ENCODE assay signal across 10 cellular contexts in the genomic region with DNA sequence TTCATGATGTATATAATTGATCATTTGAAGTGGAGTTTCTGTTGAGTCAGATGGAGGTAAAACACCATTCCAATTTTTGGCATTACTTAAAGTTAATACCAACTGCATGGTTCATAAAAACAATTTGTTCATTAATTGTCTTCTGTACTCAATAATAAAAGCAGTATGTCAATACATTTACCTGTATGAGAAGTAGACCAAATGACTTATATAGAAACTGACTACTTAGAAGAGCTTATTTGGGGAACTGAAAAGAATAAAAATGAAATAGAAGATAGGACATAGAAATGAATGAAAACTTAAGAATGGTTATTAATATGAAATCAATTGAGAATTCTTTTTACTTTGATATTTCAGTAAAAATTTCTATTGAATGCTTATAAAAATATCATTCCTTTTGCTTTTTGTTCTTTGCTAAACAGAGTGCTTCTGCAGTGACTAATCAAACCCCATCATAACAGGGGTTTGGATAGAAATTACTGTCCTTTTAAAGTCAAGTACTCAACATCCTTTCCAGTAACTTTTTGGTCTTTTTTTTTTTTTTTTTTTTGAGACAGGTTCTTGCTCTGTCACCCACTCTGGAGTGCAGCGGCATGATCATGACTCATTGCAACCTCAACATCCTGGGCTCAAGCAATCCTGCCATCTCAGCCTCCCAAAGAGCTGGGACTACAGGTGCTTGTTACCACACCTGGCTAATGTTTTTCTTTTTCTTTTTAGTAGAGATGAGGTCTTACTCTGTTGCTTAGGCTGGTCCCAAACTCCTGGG. TPM values are rescaled to one million over a fixed set of nuclear protein-coding genes. Genes with fewer than 3 reads are reported as not detected.
DNase-seq lines count a peak whose midpoint lies in the region; ATAC-seq, FAIRE-seq and TF ChIP-seq lines count a peak whose summit lies in the region.
"Had no signal": no experiment of that assay in that cellular context is flagged by ENCODE, and none has a peak within 500 bp of the region (broad histone marks: within the 10 kb centered on the region; RNA-seq: fewer than 3 reads in every experiment).

No MANE protein-coding gene starts in this region.

- ATAC-seq in GM18502 (IDR thresholded peaks at IDR 0.05; ENCODE audit: poor library complexity, unreplicated experiment): peak; percentile 66
- ATAC-seq in HG03432 (IDR thresholded peaks at IDR 0.05; ENCODE audit: unreplicated experiment): peak; percentile 59
- ATAC-seq in activated T-cell treated with anti-CD3 and anti-CD28 coated beads, Interleukin-2, amount 50 U/mL, for 4 hours: peak; percentile 77 to 87

- peaks cover 9% of the 10 kb centered on the region for H3K4me1 Mint-ChIP-seq in activated T-cell treated with anti-CD3 and anti-CD28 coated beads, Interleukin-2, amount 50 U/mL, for 4 hours (ENCODE audit: low read depth)

- H3K36me3 ChIP-seq in small intestine (ENCODE audit: control insufficient read depth in 2 of 2, insufficient read depth in 2 of 2, low read length in 2 of 2) (no peaks in the 10 kb centered on the region), testis (ENCODE audit: low read depth, missing control alignments) (no peaks in the 10 kb centered on the region)
- H3K36me3 ChIP-seq: esophagus squamous epithelium had no signal

- H3K4me1 ChIP-seq in small intestine (ENCODE audit: control insufficient read depth in 2 of 2, insufficient read depth in 1 of 2, low read depth in 1 of 2, low read length in 1 of 2): no peaks in the 10 kb centered on the region
- H3K4me1 ChIP-seq in testis: no peaks in the 10 kb centered on the region

- TF ChIP-seq CTCF in GM10248 (IDR thresholded peaks at IDR 0.05; ENCODE audit: control extremely low read depth, extremely low read depth, low read depth, missing control alignments) (no peak), testis (IDR thresholded peaks at IDR 0.05) (no peak)

- TF ChIP-seq POLR2A in testis (IDR thresholded peaks at IDR 0.05): no peak

- 0 to 44% (median 33%) methylated on average over 1 of the region's 1 CpG for WGBS in small intestine, 3 donors
- 0% methylated on average over 1 of the region's 1 CpG for WGBS in testis, 2 donors

- H3K9me3 Mint-ChIP-seq in activated T-cell treated with anti-CD3 and anti-CD28 coated beads, Interleukin-2, amount 50 U/mL, for 4 hours: no peaks in the 10 kb centered on the region
- H3K9me3 Mint-ChIP-seq: activated naive CD4-positive, alpha-beta T cell treated with anti-CD3 and anti-CD28 coated beads, Interleukin-2, amount 50 U/mL, for 24 hours had no signal

- CTCF ChIA-PET in GM10248 (lab: Yijun Ruan, JAX): interaction anchor here (3.4 kb wide), 1 partner anchor 209 kb away, joined by 11 read pairs; no protein-coding TSS in a partner anchor

- POLR2A ChIA-PET in GM10248 (lab: Yijun Ruan, JAX): no interaction called here

- intact Hi-C loops in testis (cut with DNase I; ENCODE audit: low total_unique reads): no loop called here

- DNase-seq in activated T-cell treated with anti-CD3 and anti-CD28 coated beads, Interleukin-2, amount 50 U/mL, for 4 hours: peak; percentile 31
- DNase-seq in small intestine: no peak
- DNase-seq in GM10248 (ENCODE audit: extremely low spot score): no peak
- DNase-seq in testis: no peak
- no peak for DNase-seq in NCI-H2196 (lab: John Stamatoyannopoulos, UW; ENCODE audit: unreplicated experiment)
- DNase-seq: esophagus squamous epithelium had no signal

- H3K9me3 ChIP-seq in small intestine (ENCODE audit: control insufficient read depth, low read depth): no peaks in the 10 kb centered on the region
- H3K9me3 ChIP-seq in testis: no peaks in the 10 kb centered on the region
- H3K9me3 ChIP-seq: esophagus squamous epithelium had no signal

- no peak overlapping the region for H3K4me3 Mint-ChIP-seq in activated T-cell treated with anti-CD3 and anti-CD28 coated beads, Interleukin-2, amount 50 U/mL, for 4 hours
- H3K4me3 Mint-ChIP-seq: activated naive CD4-positive, alpha-beta T cell treated with anti-CD3 and anti-CD28 coated beads, Interleukin-2, amount 50 U/mL, for 24 hours had no signal

- H3K27me3 ChIP-seq in small intestine (ENCODE audit: control insufficient read depth in 2 of 2, insufficient read depth in 2 of 2, low read length in 2 of 2) (no peaks in the 10 kb centered on the region), testis (no peaks in the 10 kb centered on the region)
- H3K27me3 ChIP-seq: esophagus squamous epithelium had no signal

- peaks cover 11% of the 10 kb centered on the region for H3K27me3 Mint-ChIP-seq in activated T-cell treated with anti-CD3 and anti-CD28 coated beads, Interleukin-2, amount 50 U/mL, for 4 hours (ENCODE audit: low read depth)

- no peak overlapping the region for H3K4me3 ChIP-seq in small intestine (ENCODE audit: low read depth in 1 of 2, low read length in 2 of 2)
- H3K4me3 ChIP-seq in testis: no peak overlapping the region
- H3K4me3 ChIP-seq: esophagus squamous epithelium, skin epidermis had no signal

- H3K27ac ChIP-seq in small intestine (ENCODE audit: low read depth in 1 of 2, low read length in 1 of 2) (no peak overlapping the region), testis (no peak overlapping the region)
- H3K27ac ChIP-seq: esophagus squamous epithelium, skin epidermis had no signal

- peak; percentile 33 for FAIRE-seq in small intestine (lab: Jason Lieb, UNC)

- H3K36me3 Mint-ChIP-seq in activated T-cell treated with anti-CD3 and anti-CD28 coated beads, Interleukin-2, amount 50 U/mL, for 4 hours (ENCODE audit: insufficient read depth): no peaks in the 10 kb centered on the region
- H3K36me3 Mint-ChIP-seq: activated naive CD4-positive, alpha-beta T cell treated with anti-CD3 and anti-CD28 coated beads, Interleukin-2, amount 50 U/mL, for 24 hours had no signal

RNA-seq across cellular contexts. Expression of gene CRYBG3, which starts 6.5 kb away (rescaled TPM):
- 1 to 10 TPM; 1.4 to 2.9 (median 2.3) TPM for total RNA-seq in activated T-cell treated with anti-CD3 and anti-CD28 coated beads, Interleukin-2, amount 50 U/mL, for 4 hours
- 1 to 10 TPM; 1.3 to 5.1 (median 3.2) TPM for polyA plus RNA-seq in small intestine
- 10 to 100 TPM; 39.7 to 49.8 TPM for total RNA-seq in testis
- 47.6 TPM for polyA plus RNA-seq in testis (ENCODE audit: insufficient read depth, low read depth, low replicate concordance)

RNA-seq across cellular contexts. Expression of gene ARL6, which starts 50.8 kb away (rescaled TPM):
- 1 to 10 TPM; 7.9 to 8.6 (median 8.4) TPM for total RNA-seq in activated T-cell treated with anti-CD3 and anti-CD28 coated beads, Interleukin-2, amount 50 U/mL, for 4 hours
- polyA plus RNA-seq in small intestine (1 to 10 TPM in 2 of 3 donors, under 1 TPM in 1; 0.67 to 2.8 (median 1.1) TPM), testis (ENCODE audit: insufficient read depth, low read depth, low replicate concordance) (23.4 TPM)
- total RNA-seq in testis: 10 to 100 TPM; 10.6 to 12.8 TPM

Comparison
In these comparisons a context has a peak if more than half of its experiments do, and no peak if none do; other contexts are left out.
1. RNA of gene CRYBG3, which starts 6.5 kb away (total RNA-seq): 39.7 to 49.8 TPM in testis; 1.4 to 2.9 TPM in activated T-cell treated with anti-CD3 and anti-CD28 coated beads, Interleukin-2, amount 50 U/mL, for 4 hours; every median in the first group is over 10 times any median in the second.
2. Peak in every context shown above with its lines, with median percentiles within 50 percentile points of each other: ATAC-seq.